Comparison of ENCODE assay signal across 15 cellular contexts in genomic region chr14:37036669-37037341, GRCh38.
A peak's percentile ranks its signal among the peaks of the same experiment; 100 is the strongest.
DNase-seq lines count a peak whose midpoint lies in the region; ATAC-seq and TF ChIP-seq lines count a peak whose summit lies in the region.
"Had no signal": no experiment of that assay in that cellular context is flagged by ENCODE, and none has a peak within 500 bp of the region (broad histone marks: within the 10 kb centered on the region; RNA-seq: fewer than 3 reads in every experiment).

No MANE protein-coding gene starts in this region.

- DNase-seq in Daoy (ENCODE audit: low read depth), result peak; percentile 39
- DNase-seq in HT1080 (ENCODE audit: low read depth), result peak; percentile 49
- DNase-seq in adipocyte (ENCODE audit: low read depth), result peak; percentile 76
- DNase-seq in activated effector memory CD4-positive, alpha-beta T cell treated with Interleukin-2 at 50 U/mL for 16 hours, result no peak
- no peak for DNase-seq in natural killer cell
- no peak for DNase-seq in activated naive CD4-positive, alpha-beta T cell treated with anti-CD3 and anti-CD28 coated beads, Interleukin-2, amount 10 ng/mL, durations not matched to agents 7 days and 5 days
- DNase-seq: activated CD4-positive, CD25-positive, alpha-beta regulatory T cell treated with anti-CD3 and anti-CD28 coated beads, Interleukin-2, amount 50 U/mL, for 72 hours; adrenal gland; C1 segment of cervical spinal cord; DND-41; NCI-H2081 treated with DMSO at 0.1 percent for 48 hours; stimulated activated CD4-positive, alpha-beta T cell treated with anti-CD3 and anti-CD28 coated beads, Interleukin-2, amount 100 ng/mL, for 48 hours had no signal

- peaks cover 47% of the 10 kb centered on the region for H3K4me1 Mint-ChIP-seq in nephron
- H3K4me1 Mint-ChIP-seq in natural killer cell, result no peaks in the 10 kb centered on the region
- H3K4me1 Mint-ChIP-seq in activated naive CD4-positive, alpha-beta T cell treated with anti-CD3 and anti-CD28 coated beads, Interleukin-2, amount 10 ng/mL, durations not matched to agents 7 days and 5 days, result no peaks in the 10 kb centered on the region

- H3K36me3 Mint-ChIP-seq in nephron (ENCODE audit: low read depth), result no peaks in the 10 kb centered on the region
- H3K36me3 Mint-ChIP-seq in natural killer cell, result no peaks in the 10 kb centered on the region
- no peaks in the 10 kb centered on the region for H3K36me3 Mint-ChIP-seq in activated naive CD4-positive, alpha-beta T cell treated with anti-CD3 and anti-CD28 coated beads, Interleukin-2, amount 10 ng/mL, durations not matched to agents 7 days and 5 days

- no peak overlapping the region for H3K9ac ChIP-seq in adipocyte (ENCODE audit: low read length)

- H3K27me3 ChIP-seq in adipocyte (replicated peaks; ENCODE audit: control insufficient read depth, insufficient read depth, low read length), result no peaks in the 10 kb centered on the region
- H3K27me3 ChIP-seq: adrenal gland had no signal

- no peak overlapping the region for H3K4me3 Mint-ChIP-seq in nephron
- no peak overlapping the region for H3K4me3 Mint-ChIP-seq in natural killer cell
- H3K4me3 Mint-ChIP-seq in activated naive CD4-positive, alpha-beta T cell treated with anti-CD3 and anti-CD28 coated beads, Interleukin-2, amount 10 ng/mL, durations not matched to agents 7 days and 5 days, result no peak overlapping the region

- H3K9me3 ChIP-seq in adipocyte (ENCODE audit: control insufficient read depth, low read length), result no peaks in the 10 kb centered on the region
- H3K9me3 ChIP-seq: adrenal gland had no signal

- ATAC-seq in GM19351 (IDR thresholded peaks at IDR 0.05; ENCODE audit: unreplicated experiment), result no peak
- no peak for ATAC-seq in natural killer cell
- ATAC-seq: HCT116 had no signal

- intact Hi-C loops in natural killer cell (cut with micrococcal nuclease), result no loop called here

- H3K27ac Mint-ChIP-seq in nephron, result peak overlapping the region in 2 of 3 experiments; percentile 18 to 81
- no peak overlapping the region for H3K27ac Mint-ChIP-seq in natural killer cell
- no peak overlapping the region for H3K27ac Mint-ChIP-seq in activated naive CD4-positive, alpha-beta T cell treated with anti-CD3 and anti-CD28 coated beads, Interleukin-2, amount 10 ng/mL, durations not matched to agents 7 days and 5 days

- no peaks in the 10 kb centered on the region for H3K27me3 Mint-ChIP-seq in nephron (ENCODE audit: low read depth)
- no peaks in the 10 kb centered on the region for H3K27me3 Mint-ChIP-seq in natural killer cell (ENCODE audit: low read depth in 2 of 2)
- H3K27me3 Mint-ChIP-seq in activated naive CD4-positive, alpha-beta T cell treated with anti-CD3 and anti-CD28 coated beads, Interleukin-2, amount 10 ng/mL, durations not matched to agents 7 days and 5 days, result no peaks in the 10 kb centered on the region

- H3K9me3 Mint-ChIP-seq in nephron (no peaks in the 10 kb centered on the region), natural killer cell (peaks cover 7 to 8% of the 10 kb centered on the region in 2 donors)
- peaks cover 4% of the 10 kb centered on the region for H3K9me3 Mint-ChIP-seq in activated naive CD4-positive, alpha-beta T cell treated with anti-CD3 and anti-CD28 coated beads, Interleukin-2, amount 10 ng/mL, durations not matched to agents 7 days and 5 days

- no peak overlapping the region for H3K4me3 ChIP-seq in adipocyte (ENCODE audit: low read length)
- H3K4me3 ChIP-seq: adrenal gland had no signal

- CTCF ChIA-PET in activated naive CD4-positive, alpha-beta T cell treated with anti-CD3 and anti-CD28 coated beads, Interleukin-2, amount 10 ng/mL, durations not matched to agents 7 days and 5 days (lab: Charles Lee), result no interaction called here

- peaks cover 31% of the 10 kb centered on the region for H3K4me1 ChIP-seq in adipocyte (ENCODE audit: control insufficient read depth, insufficient read depth, low read length)
- H3K4me1 ChIP-seq: adrenal gland had no signal

- no peak for TF ChIP-seq CTCF in nephron (IDR thresholded peaks at IDR 0.05; ENCODE audit: unreplicated experiment in 3 of 3)
- no peak for TF ChIP-seq CTCF in natural killer cell (IDR thresholded peaks at IDR 0.05)

- H3K36me3 ChIP-seq in adipocyte (ENCODE audit: control insufficient read depth, insufficient read depth, low read length, severe bottlenecking), result no peaks in the 10 kb centered on the region
- H3K36me3 ChIP-seq: adrenal gland had no signal

Comparison
In these comparisons a context has a peak if more than half of its experiments do, and no peak if none do; other contexts are left out.
1. DNase-seq: peak in Daoy (single experiment), HT1080 (single experiment) and adipocyte (single experiment); none in activated effector memory CD4-positive, alpha-beta T cell treated with Interleukin-2 at 50 U/mL for 16 hours (single experiment), natural killer cell (single experiment) and activated naive CD4-positive, alpha-beta T cell treated with anti-CD3 and anti-CD28 coated beads, Interleukin-2, amount 10 ng/mL, durations not matched to agents 7 days and 5 days (single experiment).
2. H3K27ac Mint-ChIP-seq: peak in nephron (2 of 3); none in natural killer cell (0 of 2) and activated naive CD4-positive, alpha-beta T cell treated with anti-CD3 and anti-CD28 coated beads, Interleukin-2, amount 10 ng/mL, durations not matched to agents 7 days and 5 days (single experiment).